Comparison of ENCODE assay signal across 1 cellular context in genomic region chr4:37648084-37648817, GRCh38.
TF ChIP-seq lines count a peak whose summit lies in the region.

No MANE protein-coding gene starts in this region.

TF ChIP-seq in HEK293, 187 proteins besides CTCF, POLR2A, EP300 and RAD21 (continued from another document):
- TF ChIP-seq ZNF776 (tag by site-specific recombination; IDR thresholded peaks at IDR 0.05; ENCODE audit: borderline replicate concordance), result no peak
- TF ChIP-seq ZNF398 (tag by site-specific recombination; IDR thresholded peaks at IDR 0.05), result peak; percentile 36; the same call in 1 of the 2 replicates
- TF ChIP-seq ZNF518A (tag by site-specific recombination; conservative IDR thresholded peaks at IDR 0.05; ENCODE audit: low read depth), result no peak
- TF ChIP-seq ZNF157 (tag by site-specific recombination; IDR thresholded peaks at IDR 0.05), result no peak
- TF ChIP-seq ZNF664 (tag by site-specific recombination; IDR thresholded peaks at IDR 0.05), result no peak
- TF ChIP-seq ZNF777 (tag by site-specific recombination; IDR thresholded peaks at IDR 0.05; ENCODE audit: borderline replicate concordance), result no peak
- TF ChIP-seq ZNF501 (tag by site-specific recombination; IDR thresholded peaks at IDR 0.05), result no peak
- no peak for TF ChIP-seq EGR2 (tag by site-specific recombination; IDR thresholded peaks at IDR 0.05; ENCODE audit: low read depth)
- no peak for TF ChIP-seq AEBP2 (tag by site-specific recombination; IDR thresholded peaks at IDR 0.05; ENCODE audit: borderline replicate concordance)
TF ChIP-seq in HEK293: peak in this region for 9.
